In the genomic region with DNA sequence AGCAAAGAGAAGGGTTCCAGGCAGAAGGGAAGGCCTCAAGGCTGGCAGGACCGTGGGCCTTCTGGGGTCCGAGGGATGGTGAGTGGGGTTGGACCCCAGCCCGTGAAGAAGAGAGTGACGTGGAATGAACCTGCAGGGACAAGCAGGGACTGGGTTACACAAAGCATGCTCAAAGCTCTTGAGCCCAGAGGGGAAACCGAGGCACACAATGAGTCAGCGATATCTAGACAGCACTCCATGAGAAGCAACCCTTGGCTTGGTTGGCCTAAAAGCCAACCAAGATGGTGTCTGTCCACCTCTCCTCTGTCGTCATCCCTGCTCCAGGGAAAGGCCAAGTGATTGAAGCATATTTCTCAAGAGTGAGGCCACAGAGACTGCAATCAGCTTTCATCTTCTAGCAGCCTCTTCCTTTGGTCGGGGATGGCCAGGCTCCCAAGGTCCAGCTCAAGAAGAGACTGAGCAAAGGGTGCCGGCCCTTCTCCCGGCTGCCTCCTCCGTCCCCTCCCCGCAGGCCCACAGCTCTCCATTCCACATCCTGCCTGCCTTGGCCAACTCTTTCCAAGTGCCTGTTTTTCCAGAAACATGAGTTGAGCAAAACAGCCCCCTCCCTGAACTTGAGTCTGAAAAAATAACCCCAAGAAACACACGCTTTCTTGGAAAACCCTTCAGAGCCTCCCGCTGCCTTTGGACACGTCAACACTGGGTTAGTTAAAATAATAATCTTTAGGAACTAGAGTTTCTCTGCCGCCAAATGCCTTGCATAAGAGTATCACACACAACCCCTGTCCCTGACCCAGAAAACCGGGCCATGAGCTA, we compare ENCODE assay signal across 1 cellular context.
TF ChIP-seq lines count a peak whose summit lies in the region.

No MANE protein-coding gene starts in this region.

TF ChIP-seq in IMR-90, 13 proteins besides CTCF, POLR2A, EP300 and RAD21 (continued from another document):
- TF ChIP-seq NFE2L2 (IDR thresholded peaks at IDR 0.05; ENCODE audit: low read depth, low read length): peak; percentile 75
